Comparison of ENCODE assay signal across 2 cellular contexts in the genomic region with DNA sequence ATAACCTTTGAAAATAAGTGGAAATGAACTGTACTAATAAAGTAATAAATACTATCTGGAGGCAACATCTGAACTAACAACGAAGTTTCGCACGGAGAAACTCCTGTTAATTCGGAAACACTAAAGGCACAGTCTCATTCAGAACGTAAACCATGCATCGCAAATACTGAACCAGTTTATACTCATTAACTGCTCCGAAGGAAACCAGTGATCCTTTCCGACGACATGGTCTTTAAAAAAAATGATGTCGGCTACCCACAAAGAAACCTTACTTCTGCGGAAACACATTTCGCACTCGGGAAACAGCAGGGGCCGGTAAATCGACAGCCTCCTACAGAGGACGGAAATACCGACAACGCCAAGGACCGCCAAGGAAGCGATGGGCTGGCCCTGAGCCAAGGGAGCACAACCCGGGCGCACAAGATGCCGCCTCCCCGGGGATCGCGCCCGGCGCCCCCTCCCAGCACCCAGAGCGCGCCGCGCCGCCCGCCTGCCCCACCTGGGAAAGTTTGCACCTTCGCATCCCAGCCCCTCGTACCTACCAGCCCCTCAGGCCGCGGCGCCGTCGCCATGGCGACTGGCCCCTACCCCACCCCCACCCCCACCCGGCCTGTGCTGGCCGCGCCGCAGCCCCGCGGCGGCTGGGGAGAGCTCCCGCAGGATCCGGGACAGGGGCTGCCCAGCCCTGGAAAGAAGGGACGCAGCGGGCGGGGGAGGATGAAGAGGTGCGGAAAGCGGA.
A peak's percentile ranks its signal among the peaks of the same experiment; 100 is the strongest.
TF ChIP-seq lines count a peak whose summit lies in the region.

No MANE protein-coding gene starts in this region.

TF ChIP-seq in HEK293, 187 proteins besides CTCF, POLR2A, EP300 and RAD21 (continues in another document):
- TF ChIP-seq ZNF211 (tag by site-specific recombination; IDR thresholded peaks at IDR 0.05; ENCODE audit: low read depth): no peak
- no peak for TF ChIP-seq ZNF350 (tag by site-specific recombination; IDR thresholded peaks at IDR 0.05)
- TF ChIP-seq ZBTB21 (tag by site-specific recombination; IDR thresholded peaks at IDR 0.05): no peak
- no peak for TF ChIP-seq ZNF654 (tag by site-specific recombination; IDR thresholded peaks at IDR 0.05; ENCODE audit: low read depth)
- TF ChIP-seq ZNF138 (tag by site-specific recombination; IDR thresholded peaks at IDR 0.05; ENCODE audit: borderline replicate concordance): no peak
- no peak for TF ChIP-seq TCF7L2 (IDR thresholded peaks at IDR 0.05; ENCODE audit: borderline replicate concordance, low read depth, low read length)
- TF ChIP-seq, protein P1, sequence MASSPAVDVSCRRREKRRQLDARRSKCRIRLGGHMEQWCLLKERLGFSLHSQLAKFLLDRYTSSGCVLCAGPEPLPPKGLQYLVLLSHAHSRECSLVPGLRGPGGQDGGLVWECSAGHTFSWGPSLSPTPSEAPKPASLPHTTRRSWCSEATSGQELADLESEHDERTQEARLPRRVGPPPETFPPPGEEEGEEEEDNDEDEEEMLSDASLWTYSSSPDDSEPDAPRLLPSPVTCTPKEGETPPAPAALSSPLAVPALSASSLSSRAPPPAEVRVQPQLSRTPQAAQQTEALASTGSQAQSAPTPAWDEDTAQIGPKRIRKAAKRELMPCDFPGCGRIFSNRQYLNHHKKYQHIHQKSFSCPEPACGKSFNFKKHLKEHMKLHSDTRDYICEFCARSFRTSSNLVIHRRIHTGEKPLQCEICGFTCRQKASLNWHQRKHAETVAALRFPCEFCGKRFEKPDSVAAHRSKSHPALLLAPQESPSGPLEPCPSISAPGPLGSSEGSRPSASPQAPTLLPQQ (tag by site-specific recombination; IDR thresholded peaks at IDR 0.05): peak; percentile 51; the same call in 1 of the 2 replicates
- no peak for TF ChIP-seq ZNF302 (tag by site-specific recombination; IDR thresholded peaks at IDR 0.05; ENCODE audit: low read depth)
- TF ChIP-seq, protein P2, sequence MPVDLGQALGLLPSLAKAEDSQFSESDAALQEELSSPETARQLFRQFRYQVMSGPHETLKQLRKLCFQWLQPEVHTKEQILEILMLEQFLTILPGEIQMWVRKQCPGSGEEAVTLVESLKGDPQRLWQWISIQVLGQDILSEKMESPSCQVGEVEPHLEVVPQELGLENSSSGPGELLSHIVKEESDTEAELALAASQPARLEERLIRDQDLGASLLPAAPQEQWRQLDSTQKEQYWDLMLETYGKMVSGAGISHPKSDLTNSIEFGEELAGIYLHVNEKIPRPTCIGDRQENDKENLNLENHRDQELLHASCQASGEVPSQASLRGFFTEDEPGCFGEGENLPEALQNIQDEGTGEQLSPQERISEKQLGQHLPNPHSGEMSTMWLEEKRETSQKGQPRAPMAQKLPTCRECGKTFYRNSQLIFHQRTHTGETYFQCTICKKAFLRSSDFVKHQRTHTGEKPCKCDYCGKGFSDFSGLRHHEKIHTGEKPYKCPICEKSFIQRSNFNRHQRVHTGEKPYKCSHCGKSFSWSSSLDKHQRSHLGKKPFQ (tag by site-specific recombination; IDR thresholded peaks at IDR 0.05): no peak
- no peak for TF ChIP-seq ZNF324 (tag by site-specific recombination; IDR thresholded peaks at IDR 0.05)
- no peak for TF ChIP-seq SETDB1 (IDR thresholded peaks at IDR 0.05; ENCODE audit: insufficient read length, low read length)
- TF ChIP-seq ZNF426 (tag by site-specific recombination; IDR thresholded peaks at IDR 0.05): no peak
- peak; percentile 43; the same call in 1 of the 2 replicates for TF ChIP-seq ZFHX2 (tag by site-specific recombination; conservative IDR thresholded peaks at IDR 0.05)
- no peak for TF ChIP-seq ZNF530 (tag by site-specific recombination; IDR thresholded peaks at IDR 0.05; ENCODE audit: low read depth)
- TF ChIP-seq ZNF416 (tag by site-specific recombination; IDR thresholded peaks at IDR 0.05): no peak
- TF ChIP-seq, protein P3, sequence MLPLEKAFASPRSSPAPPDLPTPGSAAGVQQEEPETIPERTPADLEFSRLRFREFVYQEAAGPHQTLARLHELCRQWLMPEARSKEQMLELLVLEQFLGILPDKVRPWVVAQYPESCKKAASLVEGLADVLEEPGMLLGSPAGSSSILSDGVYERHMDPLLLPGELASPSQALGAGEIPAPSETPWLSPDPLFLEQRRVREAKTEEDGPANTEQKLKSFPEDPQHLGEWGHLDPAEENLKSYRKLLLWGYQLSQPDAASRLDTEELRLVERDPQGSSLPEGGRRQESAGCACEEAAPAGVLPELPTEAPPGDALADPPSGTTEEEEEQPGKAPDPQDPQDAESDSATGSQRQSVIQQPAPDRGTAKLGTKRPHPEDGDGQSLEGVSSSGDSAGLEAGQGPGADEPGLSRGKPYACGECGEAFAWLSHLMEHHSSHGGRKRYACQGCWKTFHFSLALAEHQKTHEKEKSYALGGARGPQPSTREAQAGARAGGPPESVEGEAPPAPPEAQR (tag by site-specific recombination; IDR thresholded peaks at IDR 0.05): no peak
- TF ChIP-seq SP7 (tag by site-specific recombination; IDR thresholded peaks at IDR 0.05): no peak
- no peak for TF ChIP-seq ZNF341 (tag by site-specific recombination; IDR thresholded peaks at IDR 0.05; ENCODE audit: low read depth)
- TF ChIP-seq, protein P4, sequence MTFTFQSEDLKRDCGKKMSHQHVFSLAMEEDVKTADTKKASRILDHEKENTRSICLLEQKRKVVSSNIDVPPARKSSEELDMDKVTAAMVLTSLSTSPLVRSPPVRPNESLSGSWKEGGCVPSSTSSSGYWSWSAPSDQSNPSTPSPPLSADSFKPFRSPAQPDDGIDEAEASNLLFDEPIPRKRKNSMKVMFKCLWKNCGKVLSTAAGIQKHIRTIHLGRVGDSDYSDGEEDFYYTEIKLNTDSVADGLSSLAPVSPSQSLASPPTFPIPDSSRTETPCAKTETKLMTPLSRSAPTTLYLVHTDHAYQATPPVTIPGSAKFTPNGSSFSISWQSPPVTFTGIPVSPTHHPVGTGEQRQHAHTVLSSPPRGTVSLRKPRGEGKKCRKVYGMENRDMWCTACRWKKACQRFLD (tag by site-specific recombination; IDR thresholded peaks at IDR 0.05): no peak
- no peak for TF ChIP-seq ZNF596 (tag by site-specific recombination; IDR thresholded peaks at IDR 0.05)
- TF ChIP-seq ZNF394 (tag by site-specific recombination; IDR thresholded peaks at IDR 0.05; ENCODE audit: borderline replicate concordance): 0 out of 2 replicates have a peak, but pooled peaks have one; percentile 17
- no peak for TF ChIP-seq ZNF292 (tag by site-specific recombination; IDR thresholded peaks at IDR 0.05; ENCODE audit: borderline replicate concordance, low read depth)
- no peak for TF ChIP-seq ZNF548 (tag by site-specific recombination; IDR thresholded peaks at IDR 0.05)
- TF ChIP-seq, protein P5, sequence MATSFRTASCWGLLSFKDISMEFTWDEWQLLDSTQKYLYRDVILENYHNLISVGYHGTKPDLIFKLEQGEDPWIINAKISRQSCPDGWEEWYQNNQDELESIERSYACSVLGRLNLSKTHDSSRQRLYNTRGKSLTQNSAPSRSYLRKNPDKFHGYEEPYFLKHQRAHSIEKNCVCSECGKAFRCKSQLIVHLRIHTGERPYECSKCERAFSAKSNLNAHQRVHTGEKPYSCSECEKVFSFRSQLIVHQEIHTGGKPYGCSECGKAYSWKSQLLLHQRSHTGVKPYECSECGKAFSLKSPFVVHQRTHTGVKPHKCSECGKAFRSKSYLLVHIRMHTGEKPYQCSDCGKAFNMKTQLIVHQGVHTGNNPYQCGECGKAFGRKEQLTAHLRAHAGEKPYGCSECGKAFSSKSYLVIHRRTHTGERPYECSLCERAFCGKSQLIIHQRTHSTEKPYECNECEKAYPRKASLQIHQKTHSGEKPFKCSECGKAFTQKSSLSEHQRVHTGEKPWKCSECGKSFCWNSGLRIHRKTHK (tag by site-specific recombination; IDR thresholded peaks at IDR 0.05): no peak
- peak; percentile 82 for TF ChIP-seq ZNF335 (tag by site-specific recombination; conservative IDR thresholded peaks at IDR 0.05)
- TF ChIP-seq ZNF707 (tag by site-specific recombination; IDR thresholded peaks at IDR 0.05): no peak

TF ChIP-seq in SK-N-SH treated with all-trans-retinoic acid at 6 μM for 48 hours, 23 proteins besides CTCF, POLR2A, EP300 and RAD21:
- no peak for TF ChIP-seq BACH2 (CRISPR knock-in tag; IDR thresholded peaks at IDR 0.05; ENCODE audit: borderline replicate concordance)
- TF ChIP-seq, protein P6, sequence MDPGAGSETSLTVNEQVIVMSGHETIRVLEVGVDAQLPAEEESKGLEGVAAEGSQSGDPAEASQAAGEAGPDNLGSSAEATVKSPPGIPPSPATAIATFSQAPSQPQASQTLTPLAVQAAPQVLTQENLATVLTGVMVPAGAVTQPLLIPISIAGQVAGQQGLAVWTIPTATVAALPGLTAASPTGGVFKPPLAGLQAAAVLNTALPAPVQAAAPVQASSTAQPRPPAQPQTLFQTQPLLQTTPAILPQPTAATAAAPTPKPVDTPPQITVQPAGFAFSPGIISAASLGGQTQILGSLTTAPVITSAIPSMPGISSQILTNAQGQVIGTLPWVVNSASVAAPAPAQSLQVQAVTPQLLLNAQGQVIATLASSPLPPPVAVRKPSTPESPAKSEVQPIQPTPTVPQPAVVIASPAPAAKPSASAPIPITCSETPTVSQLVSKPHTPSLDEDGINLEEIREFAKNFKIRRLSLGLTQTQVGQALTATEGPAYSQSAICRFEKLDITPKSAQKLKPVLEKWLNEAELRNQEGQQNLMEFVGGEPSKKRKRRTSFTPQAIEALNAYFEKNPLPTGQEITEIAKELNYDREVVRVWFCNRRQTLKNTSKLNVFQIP (CRISPR knock-in tag; IDR thresholded peaks at IDR 0.05; ENCODE audit: borderline replicate concordance, low read depth): no peak
- TF ChIP-seq PPARA (CRISPR knock-in tag; IDR thresholded peaks at IDR 0.05; ENCODE audit: borderline replicate concordance): no peak
- no peak for TF ChIP-seq ZNF565 (CRISPR knock-in tag; conservative IDR thresholded peaks at IDR 0.05; ENCODE audit: low read depth)
- no peak for TF ChIP-seq ESRRG (CRISPR knock-in tag; IDR thresholded peaks at IDR 0.05)
- TF ChIP-seq ZC3H10 (CRISPR knock-in tag; IDR thresholded peaks at IDR 0.05): no peak
- no peak for TF ChIP-seq SNAI2 (CRISPR knock-in tag; IDR thresholded peaks at IDR 0.05)
- TF ChIP-seq, protein P7, sequence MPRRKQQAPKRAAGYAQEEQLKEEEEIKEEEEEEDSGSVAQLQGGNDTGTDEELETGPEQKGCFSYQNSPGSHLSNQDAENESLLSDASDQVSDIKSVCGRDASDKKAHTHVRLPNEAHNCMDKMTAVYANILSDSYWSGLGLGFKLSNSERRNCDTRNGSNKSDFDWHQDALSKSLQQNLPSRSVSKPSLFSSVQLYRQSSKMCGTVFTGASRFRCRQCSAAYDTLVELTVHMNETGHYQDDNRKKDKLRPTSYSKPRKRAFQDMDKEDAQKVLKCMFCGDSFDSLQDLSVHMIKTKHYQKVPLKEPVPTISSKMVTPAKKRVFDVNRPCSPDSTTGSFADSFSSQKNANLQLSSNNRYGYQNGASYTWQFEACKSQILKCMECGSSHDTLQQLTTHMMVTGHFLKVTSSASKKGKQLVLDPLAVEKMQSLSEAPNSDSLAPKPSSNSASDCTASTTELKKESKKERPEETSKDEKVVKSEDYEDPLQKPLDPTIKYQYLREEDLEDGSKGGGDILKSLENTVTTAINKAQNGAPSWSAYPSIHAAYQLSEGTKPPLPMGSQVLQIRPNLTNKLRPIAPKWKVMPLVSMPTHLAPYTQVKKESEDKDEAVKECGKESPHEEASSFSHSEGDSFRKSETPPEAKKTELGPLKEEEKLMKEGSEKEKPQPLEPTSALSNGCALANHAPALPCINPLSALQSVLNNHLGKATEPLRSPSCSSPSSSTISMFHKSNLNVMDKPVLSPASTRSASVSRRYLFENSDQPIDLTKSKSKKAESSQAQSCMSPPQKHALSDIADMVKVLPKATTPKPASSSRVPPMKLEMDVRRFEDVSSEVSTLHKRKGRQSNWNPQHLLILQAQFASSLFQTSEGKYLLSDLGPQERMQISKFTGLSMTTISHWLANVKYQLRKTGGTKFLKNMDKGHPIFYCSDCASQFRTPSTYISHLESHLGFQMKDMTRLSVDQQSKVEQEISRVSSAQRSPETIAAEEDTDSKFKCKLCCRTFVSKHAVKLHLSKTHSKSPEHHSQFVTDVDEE (CRISPR knock-in tag; IDR thresholded peaks at IDR 0.05): no peak
- TF ChIP-seq ZNF8 (CRISPR knock-in tag; IDR thresholded peaks at IDR 0.05): no peak
- TF ChIP-seq GLIS3 (CRISPR knock-in tag; IDR thresholded peaks at IDR 0.05): no peak
- TF ChIP-seq CSDC2 (CRISPR knock-in tag; IDR thresholded peaks at IDR 0.05): no peak
- TF ChIP-seq, protein P8, sequence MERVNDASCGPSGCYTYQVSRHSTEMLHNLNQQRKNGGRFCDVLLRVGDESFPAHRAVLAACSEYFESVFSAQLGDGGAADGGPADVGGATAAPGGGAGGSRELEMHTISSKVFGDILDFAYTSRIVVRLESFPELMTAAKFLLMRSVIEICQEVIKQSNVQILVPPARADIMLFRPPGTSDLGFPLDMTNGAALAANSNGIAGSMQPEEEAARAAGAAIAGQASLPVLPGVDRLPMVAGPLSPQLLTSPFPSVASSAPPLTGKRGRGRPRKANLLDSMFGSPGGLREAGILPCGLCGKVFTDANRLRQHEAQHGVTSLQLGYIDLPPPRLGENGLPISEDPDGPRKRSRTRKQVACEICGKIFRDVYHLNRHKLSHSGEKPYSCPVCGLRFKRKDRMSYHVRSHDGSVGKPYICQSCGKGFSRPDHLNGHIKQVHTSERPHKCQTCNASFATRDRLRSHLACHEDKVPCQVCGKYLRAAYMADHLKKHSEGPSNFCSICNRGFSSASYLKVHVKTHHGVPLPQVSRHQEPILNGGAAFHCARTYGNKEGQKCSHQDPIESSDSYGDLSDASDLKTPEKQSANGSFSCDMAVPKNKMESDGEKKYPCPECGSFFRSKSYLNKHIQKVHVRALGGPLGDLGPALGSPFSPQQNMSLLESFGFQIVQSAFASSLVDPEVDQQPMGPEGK (CRISPR knock-in tag; IDR thresholded peaks at IDR 0.05; ENCODE audit: borderline replicate concordance): no peak
- no peak for TF ChIP-seq RARB (CRISPR knock-in tag; IDR thresholded peaks at IDR 0.05)
- no peak for TF ChIP-seq ISL1 (CRISPR knock-in tag; IDR thresholded peaks at IDR 0.05)
- no peak for TF ChIP-seq TOX (CRISPR knock-in tag; IDR thresholded peaks at IDR 0.05; ENCODE audit: borderline replicate concordance)
- no peak for TF ChIP-seq ZFP3 (CRISPR knock-in tag; IDR thresholded peaks at IDR 0.05)
- no peak for TF ChIP-seq TCF4 (CRISPR knock-in tag; IDR thresholded peaks at IDR 0.05; ENCODE audit: borderline replicate concordance)
- TF ChIP-seq ZFP30 (CRISPR knock-in tag; IDR thresholded peaks at IDR 0.05): no peak
- no peak for TF ChIP-seq OSR1 (CRISPR knock-in tag; IDR thresholded peaks at IDR 0.05)
- TF ChIP-seq, protein P9, sequence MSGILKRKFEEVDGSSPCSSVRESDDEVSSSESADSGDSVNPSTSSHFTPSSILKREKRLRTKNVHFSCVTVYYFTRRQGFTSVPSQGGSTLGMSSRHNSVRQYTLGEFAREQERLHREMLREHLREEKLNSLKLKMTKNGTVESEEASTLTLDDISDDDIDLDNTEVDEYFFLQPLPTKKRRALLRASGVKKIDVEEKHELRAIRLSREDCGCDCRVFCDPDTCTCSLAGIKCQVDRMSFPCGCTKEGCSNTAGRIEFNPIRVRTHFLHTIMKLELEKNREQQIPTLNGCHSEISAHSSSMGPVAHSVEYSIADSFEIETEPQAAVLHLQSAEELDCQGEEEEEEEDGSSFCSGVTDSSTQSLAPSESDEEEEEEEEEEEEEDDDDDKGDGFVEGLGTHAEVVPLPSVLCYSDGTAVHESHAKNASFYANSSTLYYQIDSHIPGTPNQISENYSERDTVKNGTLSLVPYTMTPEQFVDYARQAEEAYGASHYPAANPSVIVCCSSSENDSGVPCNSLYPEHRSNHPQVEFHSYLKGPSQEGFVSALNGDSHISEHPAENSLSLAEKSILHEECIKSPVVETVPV (CRISPR knock-in tag; IDR thresholded peaks at IDR 0.05): no peak
